17 cellular contexts compared by ENCODE assay signal in genomic region chr14:29236848-29237247, GRCh38.
A peak's percentile ranks its signal among the peaks of the same experiment; 100 is the strongest.
DNase-seq lines count a peak whose midpoint lies in the region; ATAC-seq, FAIRE-seq and TF ChIP-seq lines count a peak whose summit lies in the region.
"Had no signal": no experiment of that assay in that cellular context is flagged by ENCODE, and none has a peak within 500 bp of the region (broad histone marks: within the 10 kb centered on the region; RNA-seq: fewer than 3 reads in every experiment).

No MANE protein-coding gene starts in this region.

- H3K27me3 Mint-ChIP-seq in T-helper 2 cell treated with Interferon-gamma antibody and Interleukin-4, amounts not matched to agents 5 μg/mL and 100 μg/mL, for 36 hours (ENCODE audit: low read depth) = no peaks in the 10 kb centered on the region
- H3K27me3 Mint-ChIP-seq: activated B cell treated with CpG ODN at 0.5 μM for 24 hours; stimulated activated naive CD8-positive, alpha-beta T cell treated with anti-CD3 and anti-CD28 coated beads, Interleukin-15, amount 100 ng/mL, for 72 hours had no signal

- TF ChIP-seq CTCF in astrocyte of the spinal cord (IDR thresholded peaks at IDR 0.05; ENCODE audit: low read depth, low read length) = no peak

- no peaks in the 10 kb centered on the region for H3K36me3 Mint-ChIP-seq in T-helper 2 cell treated with Interferon-gamma antibody and Interleukin-4, amounts not matched to agents 5 μg/mL and 100 μg/mL, for 36 hours (ENCODE audit: low read depth)

- H3K4me3 Mint-ChIP-seq in T-helper 2 cell treated with Interferon-gamma antibody and Interleukin-4, amounts not matched to agents 5 μg/mL and 100 μg/mL, for 36 hours = no peak overlapping the region
- H3K4me3 Mint-ChIP-seq: activated B cell treated with CpG ODN at 0.5 μM for 24 hours; stimulated activated naive CD8-positive, alpha-beta T cell treated with anti-CD3 and anti-CD28 coated beads, Interleukin-15, amount 100 ng/mL, for 72 hours had no signal

- no peaks in the 10 kb centered on the region for H3K4me1 Mint-ChIP-seq in T-helper 2 cell treated with Interferon-gamma antibody and Interleukin-4, amounts not matched to agents 5 μg/mL and 100 μg/mL, for 36 hours (ENCODE audit: low read depth)
- H3K4me1 Mint-ChIP-seq: activated B cell treated with CpG ODN at 0.5 μM for 24 hours; stimulated activated naive CD8-positive, alpha-beta T cell treated with anti-CD3 and anti-CD28 coated beads, Interleukin-15, amount 100 ng/mL, for 72 hours had no signal

- ATAC-seq in GM18870 (IDR thresholded peaks at IDR 0.05; ENCODE audit: unreplicated experiment) = no peak
- no peak for ATAC-seq in GM18907 (IDR thresholded peaks at IDR 0.05; ENCODE audit: unreplicated experiment)
- ATAC-seq: stimulated activated naive CD8-positive, alpha-beta T cell treated with anti-CD3 and anti-CD28 coated beads, Interleukin-15, amount 100 ng/mL, for 72 hours had no signal

- H3K4me3 ChIP-seq in astrocyte of the spinal cord (ENCODE audit: low read depth, low read length) = no peak overlapping the region
- H3K4me3 ChIP-seq: BLaER1 treated with 17β-estradiol and CSF1 and Interleukin-3, amounts not matched to agents 10 nM and 100 nM; ovary had no signal

- DNase-seq in AG08396 (ENCODE audit: low spot score) (peak; percentile 20), HTR-8/SVneo (ENCODE audit: insufficient read length, low spot score) (peak; percentile 41), astrocyte of the spinal cord (ENCODE audit: low read depth, low spot score) (peak; percentile 86), kidney glomerular epithelial cell (lab: John Stamatoyannopoulos, UW) (peak; percentile 70), mesenteric fat pad (ENCODE audit: low spot score) (no peak)
- no peak for DNase-seq in T-helper 2 cell treated with Interferon-gamma antibody and Interleukin-4, amounts not matched to agents 5 μg/mL and 100 μg/mL, for 36 hours (ENCODE audit: low spot score)
- DNase-seq: activated B cell treated with CpG ODN at 0.5 μM for 24 hours; activated T-cell treated with anti-CD3 and anti-CD28 coated beads, Interleukin-2, amount 50 U/mL, for 1 hour; amygdala; NCI-H510A; ovary; SHP77 treated with DMSO at 0.1 percent for 48 hours; stimulated activated CD4-positive, alpha-beta T cell treated with anti-CD3 and anti-CD28 coated beads, Interleukin-2, amount 100 ng/mL, for 48 hours; stimulated activated naive CD8-positive, alpha-beta T cell treated with anti-CD3 and anti-CD28 coated beads, Interleukin-15, amount 100 ng/mL, for 72 hours had no signal

- peak; percentile 89 for FAIRE-seq in HTR-8/SVneo (lab: Jason Lieb, UNC)

- H3K9me3 Mint-ChIP-seq in T-helper 2 cell treated with Interferon-gamma antibody and Interleukin-4, amounts not matched to agents 5 μg/mL and 100 μg/mL, for 36 hours = peaks cover 8% of the 10 kb centered on the region
- H3K9me3 Mint-ChIP-seq: stimulated activated naive CD8-positive, alpha-beta T cell treated with anti-CD3 and anti-CD28 coated beads, Interleukin-15, amount 100 ng/mL, for 72 hours had no signal

- H3K27ac Mint-ChIP-seq in T-helper 2 cell treated with Interferon-gamma antibody and Interleukin-4, amounts not matched to agents 5 μg/mL and 100 μg/mL, for 36 hours = no peak overlapping the region
- H3K27ac Mint-ChIP-seq: activated B cell treated with CpG ODN at 0.5 μM for 24 hours; stimulated activated naive CD8-positive, alpha-beta T cell treated with anti-CD3 and anti-CD28 coated beads, Interleukin-15, amount 100 ng/mL, for 72 hours had no signal

- in situ Hi-C loops in astrocyte of the spinal cord (cut with HindIII; ENCODE audit: low sequenced_read_pairs) = no loop called here

Comparison
In these comparisons a context has a peak if more than half of its experiments do, and no peak if none do; other contexts are left out.
1. DNase-seq: peak in AG08396 (single experiment), HTR-8/SVneo (single experiment), astrocyte of the spinal cord (single experiment) and kidney glomerular epithelial cell (single experiment); none in mesenteric fat pad (single experiment) and T-helper 2 cell treated with Interferon-gamma antibody and Interleukin-4, amounts not matched to agents 5 μg/mL and 100 μg/mL, for 36 hours (single experiment).